8 cellular contexts compared by ENCODE assay signal in genomic region chr15:40471778-40472130, GRCh38. TPM values are rescaled to one million over a fixed set of nuclear protein-coding genes. Genes with fewer than 3 reads are reported as not detected.
DNase-seq lines count a peak whose midpoint lies in the region; ATAC-seq, FAIRE-seq and TF ChIP-seq lines count a peak whose summit lies in the region.

No MANE protein-coding gene starts in this region.

- no peaks in the 10 kb centered on the region for H3K9me3 Mint-ChIP-seq in endodermal cell

- H3K36me3 ChIP-seq in SK-N-SH (replicated peaks in 1 of 2; ENCODE audit: control insufficient read depth in 1 of 2, insufficient read depth in 2 of 2, low read length in 1 of 2) (peaks cover 0 to 2% of the 10 kb centered on the region in 2 experiments), endodermal cell (ENCODE audit: control insufficient read depth, insufficient read depth, low read length) (peaks cover 10% of the 10 kb centered on the region), muscle layer of colon (ENCODE audit: insufficient read depth, low read length) (peaks cover 4% of the 10 kb centered on the region)

- no peaks in the 10 kb centered on the region for H3K9me3 ChIP-seq in SK-N-SH
- no peaks in the 10 kb centered on the region for H3K9me3 ChIP-seq in endodermal cell (ENCODE audit: control insufficient read depth, low read length)
- H3K9me3 ChIP-seq in muscle layer of colon (ENCODE audit: low read length) = no peaks in the 10 kb centered on the region

- TF ChIP-seq EP300 in SK-N-SH (IDR thresholded peaks at IDR 0.05; ENCODE audit: borderline replicate concordance in 1 of 2, low read depth in 1 of 2, low read length in 1 of 2) = no peak

- 10% methylated on average over 5 of the region's 18 CpGs for WGBS in SK-N-SH (ENCODE audit: low lambda C conversion rate)
- 33 to 45% methylated on average over 11 to 18 of the region's 18 CpGs for WGBS in endodermal cell (ENCODE audit: insufficient coverage in 1 of 2, insufficient read length in 1 of 2), 2 experiments

- H3K27ac Mint-ChIP-seq in endodermal cell = peak overlapping the region; percentile 79

- TF ChIP-seq CTCF in SK-N-SH (IDR thresholded peaks at IDR 0.05) = no peak
- TF ChIP-seq CTCF in endodermal cell (conservative IDR thresholded peaks at IDR 0.05) = no peak
- no peak for TF ChIP-seq CTCF in GM10248 (IDR thresholded peaks at IDR 0.05; ENCODE audit: control extremely low read depth, extremely low read depth, low read depth, missing control alignments)

- peaks cover 9% of the 10 kb centered on the region; the same call in 1 of the 2 replicates for H3K79me2 ChIP-seq in SK-N-SH (ENCODE audit: insufficient read depth)

- peak overlapping the region; percentile 83 to 86 for H3K4me3 ChIP-seq in SK-N-SH (ENCODE audit: low read depth in 2 of 2, low read length in 1 of 2)
- H3K4me3 ChIP-seq in endodermal cell (ENCODE audit: low read length) = peak overlapping the region; percentile 88
- peak overlapping the region; percentile 85 for H3K4me3 ChIP-seq in muscle layer of colon (ENCODE audit: low read depth in 1 of 2, low read length in 2 of 2)

- POLR2A ChIA-PET in SK-N-SH (lab: Yijun Ruan, JAX) (no interaction called here), GM10248 (lab: Yijun Ruan, JAX) (no interaction called here)

- H3K27me3 ChIP-seq in SK-N-SH (ENCODE audit: insufficient read depth) (no peaks in the 10 kb centered on the region), endodermal cell (ENCODE audit: control insufficient read depth, insufficient read depth, low read length, poor library complexity, severe bottlenecking) (no peaks in the 10 kb centered on the region), muscle layer of colon (ENCODE audit: control insufficient read depth in 1 of 2, insufficient read depth in 2 of 2, low read length in 2 of 2) (no peaks in the 10 kb centered on the region)

- no peaks in the 10 kb centered on the region for H4K20me1 ChIP-seq in SK-N-SH (ENCODE audit: insufficient read depth)

- H3K36me3 Mint-ChIP-seq in endodermal cell (ENCODE audit: low read depth) = peaks cover 9% of the 10 kb centered on the region

- ATAC-seq in HG02588 (IDR thresholded peaks at IDR 0.05; ENCODE audit: unreplicated experiment) = peak; percentile 4

- H3K9me2 ChIP-seq in SK-N-SH = no peaks in the 10 kb centered on the region

- peaks cover 23% of the 10 kb centered on the region for H3F3A ChIP-seq in SK-N-SH (replicated peaks; ENCODE audit: insufficient read depth)

- FAIRE-seq in GM12892 (lab: Jason Lieb, UNC) = no peak

- H3K27ac ChIP-seq in SK-N-SH (ENCODE audit: low read depth in 2 of 2, low read length in 1 of 2) (peak overlapping the region in 1 of 2 experiments; percentile 76; a peak in 2 of 4 replicates), endodermal cell (ENCODE audit: low read depth, low read length) (no peak overlapping the region), muscle layer of colon (ENCODE audit: low read depth, low read length) (peak overlapping the region; percentile 72)

- DNase-seq in ELF-1 (ENCODE audit: low read depth, low spot score) (peak; percentile 87), SK-N-SH (no peak), endodermal cell (no peak), NCI-H226 (no peak), GM10248 (ENCODE audit: extremely low spot score) (no peak), GM12892 (ENCODE audit: insufficient read length) (no peak)

- peak overlapping the region; percentile 83; the same call in 1 of the 2 replicates for H2AFZ ChIP-seq in SK-N-SH (ENCODE audit: low read depth)

- H3K4me3 Mint-ChIP-seq in endodermal cell = peak overlapping the region; percentile 73

- H3K9ac ChIP-seq in SK-N-SH = peak overlapping the region; percentile 80
- H3K9ac ChIP-seq in endodermal cell (ENCODE audit: extremely low read depth, low read length, poor library complexity, severe bottlenecking) = peak overlapping the region; percentile 62
- H3K9ac ChIP-seq in muscle layer of colon (ENCODE audit: low read length) = peak overlapping the region; percentile 60

- H3K27me3 Mint-ChIP-seq in endodermal cell (ENCODE audit: insufficient read depth) = no peaks in the 10 kb centered on the region

- no peak for TF ChIP-seq POLR2A in GM12892 (IDR thresholded peaks at IDR 0.05; ENCODE audit: low read depth, low read length)

- peak overlapping the region; percentile 99 for H3K4me2 ChIP-seq in SK-N-SH

- TF ChIP-seq RAD21 in SK-N-SH (IDR thresholded peaks at IDR 0.05; ENCODE audit: low read length) = no peak

- H3K4me1 Mint-ChIP-seq in endodermal cell = peaks cover 15% of the 10 kb centered on the region

- CTCF ChIA-PET in SK-N-SH (lab: Yijun Ruan, JAX) = interaction anchor here (0.8 kb wide), 1 partner anchor 35 kb away, joined by 3 read pairs; no protein-coding TSS in a partner anchor
- CTCF ChIA-PET in GM10248 (lab: Yijun Ruan, JAX) = no interaction called here

- H3K4me1 ChIP-seq in SK-N-SH (ENCODE audit: control insufficient read depth in 1 of 2, insufficient read depth in 2 of 2, low read depth in 1 of 2, low read length in 1 of 2) = peaks cover 15 to 27% of the 10 kb centered on the region in 2 experiments; a peak in 3 of 4 replicates
- peaks cover 10% of the 10 kb centered on the region for H3K4me1 ChIP-seq in endodermal cell (ENCODE audit: control insufficient read depth, insufficient read depth, low read length)
- H3K4me1 ChIP-seq in muscle layer of colon (ENCODE audit: insufficient read depth, low read length) = peaks cover 16% of the 10 kb centered on the region

TF ChIP-seq in SK-N-SH, 30 proteins besides CTCF, POLR2A, EP300 and RAD21:
- TF ChIP-seq MXI1 (IDR thresholded peaks at IDR 0.05; ENCODE audit: low read depth, low read length) (no peak), FOSL2 (IDR thresholded peaks at IDR 0.05; ENCODE audit: borderline replicate concordance, low read depth) (no peak), USF1 (IDR thresholded peaks at IDR 0.05; ENCODE audit: borderline replicate concordance, low read depth) (no peak), TCF12 (IDR thresholded peaks at IDR 0.05) (no peak), TAF1 (IDR thresholded peaks at IDR 0.05; ENCODE audit: borderline replicate concordance, low read depth, low read length) (no peak), NRF1 (IDR thresholded peaks at IDR 0.05; ENCODE audit: low read depth, low read length) (no peak), ZBTB33 (IDR thresholded peaks at IDR 0.05; ENCODE audit: borderline replicate concordance, low read depth) (no peak), CHD2 (IDR thresholded peaks at IDR 0.05; ENCODE audit: low read length, partially characterized antibody) (no peak), RFX5 (IDR thresholded peaks at IDR 0.05; ENCODE audit: low read length) (no peak), GATA2 (CRISPR knock-in tag; IDR thresholded peaks at IDR 0.05) (no peak), RCOR1 (IDR thresholded peaks at IDR 0.05; ENCODE audit: low read length) (no peak)

RNA-seq across cellular contexts. Expression of gene CHST14, which starts 1.0 kb away (rescaled TPM):
- polyA plus RNA-seq in SK-N-SH (2012; rRNA removed) = 34.2 and 43.2 TPM in 2 replicates
- 24.9 and 34.3 TPM in 2 replicates for polyA plus RNA-seq in SK-N-SH (2012; cell fraction: cytosol; rRNA removed)
- 20.4 and 24.0 TPM in 2 replicates for polyA plus RNA-seq in SK-N-SH (2012; cell fraction: nucleus; rRNA removed)
- total RNA-seq in endodermal cell = 10 to 100 TPM; 33.7 to 43.0 TPM
- 28.5 TPM for polyA plus RNA-seq in endodermal cell (2013, experiment 1 of 2)
- 27.1 TPM for polyA plus RNA-seq in endodermal cell (2013, experiment 2 of 2)
- polyA plus RNA-seq in GM12892 (2012; ENCODE audit: missing spikeins) = 6.0 TPM

RNA-seq across cellular contexts. Expression of gene BAHD1, which starts 31.0 kb away (rescaled TPM):
- polyA plus RNA-seq in SK-N-SH (2012; rRNA removed) = 4.7 and 5.5 TPM in 2 replicates
- polyA plus RNA-seq in SK-N-SH (2012; cell fraction: cytosol; rRNA removed) = 3.5 and 5.2 TPM in 2 replicates
- polyA plus RNA-seq in SK-N-SH (2012; cell fraction: nucleus; rRNA removed) = 20.7 and 22.9 TPM in 2 replicates
- total RNA-seq in endodermal cell = 10 to 100 TPM; 23.5 to 30.1 TPM
- 20.3 TPM for polyA plus RNA-seq in endodermal cell (2013, experiment 1 of 2)
- 20.1 TPM for polyA plus RNA-seq in endodermal cell (2013, experiment 2 of 2)
- polyA plus RNA-seq in GM12892 (2012; ENCODE audit: missing spikeins) = 11.7 TPM
